In the genomic region with DNA sequence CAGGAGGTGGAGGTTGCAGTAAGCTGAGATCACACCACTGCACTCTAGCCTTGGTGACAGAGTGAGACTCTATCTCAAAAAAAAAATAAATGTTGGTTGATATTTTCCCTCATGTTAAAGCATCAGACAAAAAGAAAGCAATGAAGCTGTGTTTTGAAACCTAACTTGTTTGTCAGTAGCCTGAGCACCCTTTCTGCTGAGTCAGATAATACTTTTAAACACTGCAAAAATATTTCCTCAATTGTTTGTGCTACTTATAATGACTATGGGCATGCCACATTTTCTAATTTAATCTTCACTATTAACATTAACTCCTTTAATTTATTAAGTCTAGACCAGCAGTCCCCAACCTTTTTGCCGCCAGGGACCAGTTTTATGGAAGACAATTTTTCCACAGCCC, we compare ENCODE assay signal across 28 cellular contexts.
"Had no signal": no experiment of that assay in that cellular context is flagged by ENCODE, and none has a peak within 500 bp of the region (broad histone marks: within the 10 kb centered on the region; RNA-seq: fewer than 3 reads in every experiment).

No MANE protein-coding gene starts in this region.

- H3K27ac ChIP-seq: colonic mucosa, coronary artery, dorsolateral prefrontal cortex, epithelial cell of prostate, esophagus muscularis mucosa, esophagus squamous epithelium, foreskin keratinocyte, gastrocnemius medialis, gastroesophageal sphincter, heart left ventricle, heart right ventricle had no signal

- H3K9me3 ChIP-seq: colonic mucosa, esophagus muscularis mucosa, esophagus squamous epithelium, gastrocnemius medialis, gastroesophageal sphincter, heart left ventricle, heart right ventricle had no signal

- H3K36me3 ChIP-seq: colonic mucosa, esophagus muscularis mucosa, esophagus squamous epithelium, gastrocnemius medialis, gastroesophageal sphincter, heart left ventricle, heart right ventricle had no signal

- H3K4me3 ChIP-seq: colonic mucosa, coronary artery, dorsolateral prefrontal cortex, esophagus muscularis mucosa, esophagus squamous epithelium, gastrocnemius medialis, gastroesophageal sphincter, heart left ventricle, heart right ventricle had no signal

- ATAC-seq: effector memory CD8-positive, alpha-beta T cell; esophagus mucosa; foreskin keratinocyte; gastrocnemius medialis; gastroesophageal sphincter; heart left ventricle; heart right ventricle had no signal

- FAIRE-seq: colon, endometrium, endothelial cell of umbilical vein, frontal cortex had no signal

- H3K27me3 ChIP-seq: colonic mucosa, dorsolateral prefrontal cortex, esophagus muscularis mucosa had no signal

- DNase-seq: colonic mucosa; cortex of kidney; dermis blood vessel endothelial cell; dorsolateral prefrontal cortex; effector CD4-positive, alpha-beta T cell; effector CD8-positive, alpha-beta T cell; effector memory CD4-positive, alpha-beta T cell; effector memory CD8-positive, alpha-beta T cell; endodermal cell; erythroblast; esophagus squamous epithelium; foreskin fibroblast; foreskin keratinocyte; foreskin melanocyte; gastrocnemius medialis; glutamatergic neuron; head of caudate nucleus; heart left ventricle; heart right ventricle had no signal

- H3K4me1 ChIP-seq: colonic mucosa, esophagus muscularis mucosa, esophagus squamous epithelium, foreskin keratinocyte, gastrocnemius medialis, gastroesophageal sphincter had no signal
